In genomic region chr21:33799378-33800090, GRCh38 we compare ENCODE assay signal across 1 cellular context.
TF ChIP-seq lines count a peak whose summit lies in the region.

No MANE protein-coding gene starts in this region.

TF ChIP-seq in HepG2, 621 proteins besides CTCF, POLR2A, EP300 and RAD21 (continued from another document):
- no peak for TF ChIP-seq ZNF280B (CRISPR knock-in tag; IDR thresholded peaks at IDR 0.05; ENCODE audit: borderline replicate concordance)
